9 cellular contexts compared by ENCODE assay signal in the genomic region with DNA sequence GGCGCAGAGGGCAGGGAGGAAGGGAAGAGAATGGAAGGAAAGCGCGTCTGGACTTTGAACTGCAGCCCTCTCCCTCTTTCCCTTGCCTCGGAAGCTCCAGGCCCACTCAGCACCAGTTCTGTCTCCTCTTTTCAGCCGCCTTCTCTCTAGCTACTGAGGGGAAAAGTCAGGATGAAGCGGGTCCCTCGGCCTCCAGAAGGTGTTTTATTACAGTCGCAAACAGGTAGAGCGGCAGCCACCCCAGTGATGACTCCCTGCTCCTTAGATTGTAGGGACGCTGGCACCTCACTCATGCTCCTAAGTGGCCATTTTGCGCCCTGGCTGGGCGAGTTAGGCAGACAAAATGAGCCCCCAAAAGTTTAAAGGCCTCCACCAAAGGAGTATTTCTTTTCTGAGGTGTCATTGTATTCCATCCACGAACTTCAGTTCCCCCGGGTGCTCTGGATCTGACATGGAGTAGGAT. TPM values are rescaled to one million over a fixed set of nuclear protein-coding genes. Genes with fewer than 3 reads are reported as not detected.
A peak's percentile ranks its signal among the peaks of the same experiment; 100 is the strongest.
DNase-seq lines count a peak whose midpoint lies in the region; ATAC-seq, FAIRE-seq and TF ChIP-seq lines count a peak whose summit lies in the region.
"Had no signal": no experiment of that assay in that cellular context is flagged by ENCODE, and none has a peak within 500 bp of the region (broad histone marks: within the 10 kb centered on the region; RNA-seq: fewer than 3 reads in every experiment).

No MANE protein-coding gene starts in this region.

- H3K27ac ChIP-seq in GM12878 (ENCODE audit: control insufficient read depth, insufficient read depth) (peak overlapping the region; percentile 79), HepG2 (ENCODE audit: extremely low read length, insufficient read depth, low read length) (peak overlapping the region; percentile 96), transverse colon (peak overlapping the region; percentile 97 to 100 (median 99))

- H3K79me2 ChIP-seq in GM12878 (ENCODE audit: control insufficient read depth, insufficient read depth, low read length) (peaks cover 40% of the 10 kb centered on the region), HepG2 (ENCODE audit: insufficient read depth, low read length) (peaks cover 43% of the 10 kb centered on the region)

- BruUV-seq in GM12878 (replicated peaks; lab: Mats Ljungman, UMichigan) (TSS peak; percentile 86), HepG2 (replicated peaks; lab: Mats Ljungman, UMichigan) (TSS peak; percentile 70)

- H3K4me3 ChIP-seq in GM12878 (peak overlapping the region; percentile 80; the same call in 1 of the 2 replicates), HepG2 (replicated peaks in 1 of 3; ENCODE audit: insufficient read depth in 1 of 3, low read depth in 2 of 3, low read length in 3 of 3) (peak overlapping the region; percentile 68 to 89 (median 84)), transverse colon (peak overlapping the region; percentile 55 to 69 (median 62))

- no peaks in the 10 kb centered on the region for H3K9me3 ChIP-seq in GM12878 (replicated peaks; ENCODE audit: control insufficient read depth, insufficient read depth, low read length)
- H3K9me3 ChIP-seq in HepG2 (ENCODE audit: low read length) = no peaks in the 10 kb centered on the region
- no peaks in the 10 kb centered on the region for H3K9me3 ChIP-seq in transverse colon

- in situ Hi-C loops in GM12878 (cut with MboI) = no loop called here
- in situ Hi-C loops in HepG2 (cut with HindIII; ENCODE audit: extremely low pct_ligation_motif_present, low pct_unique_long_range_greater_than_20kb) = no loop called here
- in situ Hi-C loops in transverse colon (cut with MboI; ENCODE audit: low pct_ligation_motif_present in 1 of 4, low pct_unique_long_range_greater_than_20kb in 1 of 4, low sequenced_read_pairs in 3 of 4) = loop anchor here in 1 of 4 donors (10.0 kb wide), 1 partner anchor 83 kb away; no protein-coding TSS in a partner anchor

- WGBS in GM12878 (ENCODE audit: insufficient coverage, insufficient replicate concordance, low lambda C conversion rate, missing lambda C conversion rate) = 71% methylated on average over 13 of the region's 14 CpGs
- WGBS in HepG2 (ENCODE audit: low lambda C conversion rate) = 27% methylated on average over 12 of the region's 14 CpGs
- 32 to 38% methylated on average over 10 to 14 of the region's 14 CpGs for WGBS in transverse colon (ENCODE audit: low coverage in 1 of 2), 2 donors

- H3K4me1 Mint-ChIP-seq in activated CD8-positive, alpha-beta memory T cell treated with anti-CD3 and anti-CD28 coated beads, Interleukin-2, amount 10 ng/mL, durations not matched to agents 7 days and 5 days = peaks cover 43% of the 10 kb centered on the region

- H3K9me3 Mint-ChIP-seq in activated CD8-positive, alpha-beta memory T cell treated with anti-CD3 and anti-CD28 coated beads, Interleukin-2, amount 10 ng/mL, durations not matched to agents 7 days and 5 days (ENCODE audit: low read depth) = no peaks in the 10 kb centered on the region

- no peak for DNase-seq in activated CD8-positive, alpha-beta memory T cell treated with anti-CD3 and anti-CD28 coated beads, Interleukin-2, amount 10 ng/mL, durations not matched to agents 7 days and 5 days
- DNase-seq in activated CD8-positive, alpha-beta memory T cell treated with anti-CD3 and anti-CD28 coated beads, Interleukin-2, amount 50 U/mL, for 4 hours = no peak
- DNase-seq in GM12878 (ENCODE audit: low read depth, low spot score) = no peak
- peak; percentile 50 for DNase-seq in HepG2 (ENCODE audit: low spot score)
- no peak for DNase-seq in transverse colon
- DNase-seq in stimulated activated CD4-positive, alpha-beta T cell treated with anti-CD3 and anti-CD28 coated beads, Interleukin-12 subunit alpha, Interleukin-12 subunit beta, amount 100 ng/mL, for 4 hours = no peak
- DNase-seq in SHP77 (lab: John Stamatoyannopoulos, UW) = no peak
- DNase-seq: activated gamma-delta T cell treated with Interleukin-2 at 50 U/mL for 16 hours had no signal

- FAIRE-seq in GM12878 (lab: Jason Lieb, UNC) (no peak), HepG2 (lab: Jason Lieb, UNC) (no peak)

- no peaks in the 10 kb centered on the region for H4K20me1 ChIP-seq in GM12878 (ENCODE audit: control insufficient read depth, insufficient read depth)
- peaks cover 25% of the 10 kb centered on the region for H4K20me1 ChIP-seq in HepG2 (ENCODE audit: insufficient read depth, low read length)

- peak overlapping the region; percentile 82 for H3K27ac Mint-ChIP-seq in activated CD8-positive, alpha-beta memory T cell treated with anti-CD3 and anti-CD28 coated beads, Interleukin-2, amount 10 ng/mL, durations not matched to agents 7 days and 5 days

- ATAC-seq in activated CD8-positive, alpha-beta memory T cell treated with anti-CD3 and anti-CD28 coated beads, Interleukin-2, amount 10 ng/mL, durations not matched to agents 7 days and 5 days = no peak
- ATAC-seq in GM12878 = no peak
- peak; percentile 53 for ATAC-seq in HepG2
- ATAC-seq in GM21447 (IDR thresholded peaks at IDR 0.05; ENCODE audit: unreplicated experiment) = no peak

- intact Hi-C loops in GM12878 (cut with micrococcal nuclease; ENCODE audit: unreplicated experiment) (loop anchor here (10.0 kb wide), 1 partner anchor 847 kb away; no protein-coding TSS in a partner anchor), HepG2 (cut with micrococcal nuclease; ENCODE audit: unreplicated experiment) (loop anchor here (10.0 kb wide), 2 partner anchors 77 to 267 kb away; no protein-coding TSS in a partner anchor), transverse colon (cut with DNase I; ENCODE audit: low total_unique reads) (loop anchor here (5.0 kb wide), 1 partner anchor 81 kb away; no protein-coding TSS in a partner anchor)

- TF ChIP-seq POLR2A in GM12878 (IDR thresholded peaks at IDR 0.05; ENCODE audit: low read depth, low read length) (no peak), HepG2 (IDR thresholded peaks at IDR 0.05; ENCODE audit: insufficient read depth in 1 of 2, low read depth in 2 of 2, low read length in 2 of 2) (peak; percentile 56 to 80), transverse colon (IDR thresholded peaks at IDR 0.05) (no peak)

- SMC1A ChIA-PET in GM12878 (lab: Charles Lee; ENCODE audit: uncharacterized antibody, unreplicated experiment) = interaction anchor here (0.9 to 1.0 kb wide), 3 partner anchors 49 to 76 kb away, joined by 3 to 4 read pairs (median 3); no protein-coding TSS in a partner anchor

- POLR2A ChIA-PET in GM12878 (lab: Charles Lee) = interaction anchor here (0.7 to 1.2 kb wide), 2 partner anchors 9 to 47 kb away, joined by 3 read pairs; no protein-coding TSS in a partner anchor
- POLR2A ChIA-PET in HepG2 (lab: Yijun Ruan, JAX) = interaction anchor here (0.8 to 1.6 kb wide), 15 partner anchors 9 to 184 kb away, joined by 3 to 15 read pairs (median 4); no protein-coding TSS in a partner anchor

- no peaks in the 10 kb centered on the region for H3K27me3 ChIP-seq in GM12878 (replicated peaks in 1 of 2; ENCODE audit: control insufficient read depth in 2 of 2, insufficient read depth in 2 of 2, low read length in 1 of 2)
- no peaks in the 10 kb centered on the region; a peak in 1 of 5 replicates for H3K27me3 ChIP-seq in HepG2 (ENCODE audit: control insufficient read depth in 1 of 2, insufficient read depth in 2 of 2, low read length in 2 of 2)
- H3K27me3 ChIP-seq in transverse colon = no peaks in the 10 kb centered on the region

- TF ChIP-seq EP300 in GM12878 (IDR thresholded peaks at IDR 0.05; ENCODE audit: borderline replicate concordance in 1 of 2, control insufficient read depth in 1 of 2, low read depth in 2 of 2, low read length in 2 of 2) = no peak
- no peak for TF ChIP-seq EP300 in HepG2 (IDR thresholded peaks at IDR 0.05; ENCODE audit: low read depth in 2 of 2, low read length in 2 of 2)
- TF ChIP-seq EP300 in HepG2 (CRISPR knock-in tag; IDR thresholded peaks at IDR 0.05; ENCODE audit: borderline replicate concordance) = no peak
- TF ChIP-seq EP300 in transverse colon (IDR thresholded peaks at IDR 0.05; ENCODE audit: low read depth) = no peak

- RAD21 ChIA-PET in GM12878 (lab: Charles Lee; ENCODE audit: unreplicated experiment) = interaction anchor here (1.1 to 1.7 kb wide), 7 partner anchors 58 to 89 kb away, joined by 3 to 9 read pairs (median 5); no protein-coding TSS in a partner anchor

- no peaks in the 10 kb centered on the region for H3K36me3 ChIP-seq in GM12878 (ENCODE audit: control insufficient read depth in 2 of 2, insufficient read depth in 2 of 2, low read length in 1 of 2)
- no peaks in the 10 kb centered on the region for H3K36me3 ChIP-seq in HepG2 (replicated peaks in 1 of 2; ENCODE audit: control insufficient read depth in 1 of 2, insufficient read depth in 2 of 2, low read length in 2 of 2)
- no peaks in the 10 kb centered on the region for H3K36me3 ChIP-seq in transverse colon

- peaks cover 18% of the 10 kb centered on the region for H3K36me3 Mint-ChIP-seq in activated CD8-positive, alpha-beta memory T cell treated with anti-CD3 and anti-CD28 coated beads, Interleukin-2, amount 10 ng/mL, durations not matched to agents 7 days and 5 days

- H3K4me2 ChIP-seq in GM12878 (ENCODE audit: control insufficient read depth, insufficient read depth) (peak overlapping the region; percentile 98), HepG2 (ENCODE audit: low read depth, low read length) (peak overlapping the region; percentile 98)

- TF ChIP-seq RAD21 in GM12878 (IDR thresholded peaks at IDR 0.05; ENCODE audit: insufficient read depth, low read depth, low read length) (no peak), HepG2 (CRISPR knock-in tag; IDR thresholded peaks at IDR 0.05) (no peak)

- H3K4me1 ChIP-seq in GM12878 (ENCODE audit: control insufficient read depth, insufficient read depth, low read length) = peaks cover 6% of the 10 kb centered on the region
- peaks cover 46% of the 10 kb centered on the region for H3K4me1 ChIP-seq in HepG2 (ENCODE audit: insufficient read depth, low read length)
- H3K4me1 ChIP-seq in transverse colon = peaks cover 10 to 45% (median 38%) of the 10 kb centered on the region in 4 donors

- no peaks in the 10 kb centered on the region for H3K27me3 Mint-ChIP-seq in activated CD8-positive, alpha-beta memory T cell treated with anti-CD3 and anti-CD28 coated beads, Interleukin-2, amount 10 ng/mL, durations not matched to agents 7 days and 5 days

- H2AFZ ChIP-seq in GM12878 (ENCODE audit: control insufficient read depth, low read depth, low read length) (peak overlapping the region; percentile 35), HepG2 (ENCODE audit: low read length) (no peak overlapping the region)

- CTCF ChIA-PET in activated CD8-positive, alpha-beta memory T cell treated with anti-CD3 and anti-CD28 coated beads, Interleukin-2, amount 10 ng/mL, durations not matched to agents 7 days and 5 days (lab: Charles Lee) = interaction anchor here (1.1 to 1.3 kb wide), 3 partner anchors 37 to 132 kb away, joined by 3 read pairs; no protein-coding TSS in a partner anchor
- CTCF ChIA-PET in GM12878 (lab: Yijun Ruan, JAX) = interaction anchor here (0.6 to 1.2 kb wide), 3 partner anchors 37 to 90 kb away, joined by 3 to 5 read pairs (median 3); no protein-coding TSS in a partner anchor
- CTCF ChIA-PET in HepG2 (lab: Yijun Ruan, JAX; ENCODE audit: low intra/inter-chr PET ratio, low total read pairs) = no interaction called here

- peak overlapping the region; percentile 82 for H3K4me3 Mint-ChIP-seq in activated CD8-positive, alpha-beta memory T cell treated with anti-CD3 and anti-CD28 coated beads, Interleukin-2, amount 10 ng/mL, durations not matched to agents 7 days and 5 days

- TF ChIP-seq CTCF in GM12878 (IDR thresholded peaks at IDR 0.05 in 2 of 3, conservative IDR thresholded peaks at IDR 0.05 in 1 of 3; ENCODE audit: control insufficient read depth in 2 of 3, extremely low read depth in 1 of 3, insufficient read depth in 1 of 3, low read depth in 3 of 3, low read length in 3 of 3) (no peak), HepG2 (CRISPR knock-in tag; IDR thresholded peaks at IDR 0.05) (no peak), transverse colon (IDR thresholded peaks at IDR 0.05) (no peak)

- H3K9ac ChIP-seq in GM12878 (ENCODE audit: control insufficient read depth, insufficient read depth, low read length) = peak overlapping the region; percentile 92
- peak overlapping the region; percentile 95 for H3K9ac ChIP-seq in HepG2 (ENCODE audit: insufficient read depth, low read depth, low read length)

RNA-seq across cellular contexts. Expression of a gene that starts 0.9 kb away (rescaled TPM):
- 100 to 1,000 TPM; 134 to 148 TPM for total RNA-seq in activated CD8-positive, alpha-beta memory T cell treated with anti-CD3 and anti-CD28 coated beads, Interleukin-2, amount 10 ng/mL, durations not matched to agents 7 days and 5 days
- total RNA-seq in GM12878 (2013; cell fraction: nucleolus; rRNA removed) = 91.0 and 96.5 TPM in 2 replicates
- 52.2 and 61.7 TPM in 2 replicates for total RNA-seq in GM12878 (2014; rRNA removed)
- 66.3 and 68.6 TPM in 2 replicates for total RNA-seq in GM12878 (2014; rRNA removed; fragmentation: Illumina TruSeq; extraction: Trizol)
- 87.0 and 88.1 TPM in 2 replicates for total RNA-seq in GM12878 (2021)
- 66.2 TPM for polyA plus RNA-seq in GM12878 (2011; ENCODE audit: low read depth)
- polyA plus RNA-seq in GM12878 (2011; rRNA removed) = 56.7 and 70.4 TPM in 2 replicates
- polyA plus RNA-seq in GM12878 (2011; cell fraction: cytosol; rRNA removed) = 43.2 and 61.8 TPM in 2 replicates
- 59.5 and 64.2 TPM in 2 replicates for polyA plus RNA-seq in GM12878 (2011; cell fraction: nucleus; rRNA removed)
- 87.5 and 98.1 TPM in 2 replicates for polyA plus RNA-seq in GM12878 (2012)
- 115 and 132 TPM in 2 replicates for polyA plus RNA-seq in GM12878 (2014; fragmentation: Illumina TruSeq; extraction: Trizol)
- polyA plus RNA-seq in GM12878 (2014; fragmentation: Nextera tagmentation; extraction: Ambion mirVana) = 10 to 100 TPM in 1 of 2 experiments, 1 to 10 TPM in 1; 9.9 to 19.1 TPM
- polyA plus RNA-seq in GM12878 (2014; rRNA removed) = 49.5 and 53.6 TPM in 2 replicates
- polyA plus RNA-seq in GM12878 (2016; fragmentation: Nextera tagmentation; extraction: Ambion mirVana) = 1 to 10 TPM; 7.5 to 8.2 TPM
- 30.6 and 38.6 TPM in 2 replicates for polyA minus RNA-seq in GM12878 (2011; rRNA and poly(A)+ RNA removed)
- polyA minus RNA-seq in GM12878 (2011; cell fraction: cytosol; rRNA and poly(A)+ RNA removed) = 15.6 and 23.4 TPM in 2 replicates
- 29.5 and 49.8 TPM in 2 replicates for polyA minus RNA-seq in GM12878 (2011; cell fraction: nucleus; rRNA and poly(A)+ RNA removed)
- total RNA-seq in HepG2 (2016; rRNA removed; fragmentation: Illumina TruSeq; extraction: Trizol) = 73.0 and 78.3 TPM in 2 replicates
- total RNA-seq in HepG2 (2016; cell fraction: cytosol; rRNA removed; fragmentation: Illumina TruSeq; extraction: Trizol; ENCODE audit: low read depth) = 61.3 and 71.1 TPM in 2 replicates
- 63.6 and 74.1 TPM in 2 replicates for total RNA-seq in HepG2 (2016; cell fraction: insoluble cytoplasmic fraction; rRNA removed; fragmentation: Illumina TruSeq; extraction: Trizol)
- total RNA-seq in HepG2 (2016; cell fraction: membrane; rRNA removed; fragmentation: Illumina TruSeq; extraction: Trizol) = 126 and 128 TPM in 2 replicates
- total RNA-seq in HepG2 (2016; cell fraction: nucleus; rRNA removed; fragmentation: Illumina TruSeq; extraction: Trizol) = 40.9 and 49.2 TPM in 2 replicates
- polyA plus RNA-seq in HepG2 (2011; rRNA removed) = 43.3 and 51.3 TPM in 2 replicates
- polyA plus RNA-seq in HepG2 (2011; cell fraction: cytosol; rRNA removed) = 44.0 and 59.6 TPM in 2 replicates
- 38.4 and 41.3 TPM in 2 replicates for polyA plus RNA-seq in HepG2 (2011; cell fraction: nucleus; rRNA removed)
- 102 and 104 TPM in 2 replicates for polyA plus RNA-seq in HepG2 (2012)
- polyA plus RNA-seq in HepG2 (2016; cell fraction: cytosol; fragmentation: Illumina TruSeq; extraction: Trizol; ENCODE audit: low read depth) = 66.6 and 74.8 TPM in 2 replicates
- 104 and 126 TPM in 2 replicates for polyA plus RNA-seq in HepG2 (2016; cell fraction: insoluble cytoplasmic fraction; fragmentation: Illumina TruSeq; extraction: Trizol; ENCODE audit: low read depth)
- polyA plus RNA-seq in HepG2 (2016; cell fraction: membrane; fragmentation: Illumina TruSeq; extraction: Trizol; ENCODE audit: low read depth) = 140 and 148 TPM in 2 replicates
- polyA plus RNA-seq in HepG2 (2016; cell fraction: nucleus; fragmentation: Illumina TruSeq; extraction: Trizol; ENCODE audit: insufficient read depth, low read depth) = 70.2 and 70.8 TPM in 2 replicates
- 20.7 and 22.8 TPM in 2 replicates for polyA minus RNA-seq in HepG2 (2011; rRNA and poly(A)+ RNA removed; ENCODE audit: low replicate concordance)
- polyA minus RNA-seq in HepG2 (2011; cell fraction: cytosol; rRNA and poly(A)+ RNA removed) = 32.6 and 40.5 TPM in 2 replicates
- 44.5 and 46.1 TPM in 2 replicates for polyA minus RNA-seq in HepG2 (2011; cell fraction: nucleus; rRNA and poly(A)+ RNA removed)
- total RNA-seq in transverse colon = 100 to 1,000 TPM in 3 of 4 donors, 10 to 100 TPM in 1; 87.2 to 152 (median 131) TPM

Comparison
In these comparisons a context has a peak if more than half of its experiments do, and no peak if none do; other contexts are left out.
1. POLR2A ChIP-seq: peak in HepG2 (2 of 2); none in GM12878 (single experiment) and transverse colon (single experiment).
2. Peak in every context shown above with its lines, with median percentiles within 50 percentile points of each other: H3K27ac ChIP-seq and H3K4me3 ChIP-seq.